ENCODE assay signal across 16 cellular contexts in genomic region chr3:7447197-7447769, GRCh38.
DNase-seq lines count a peak whose midpoint lies in the region; ATAC-seq and TF ChIP-seq lines count a peak whose summit lies in the region.
"Had no signal": no experiment of that assay in that cellular context is flagged by ENCODE, and none has a peak within 500 bp of the region (broad histone marks: within the 10 kb centered on the region; RNA-seq: fewer than 3 reads in every experiment).

No MANE protein-coding gene starts in this region.

- CTCF ChIA-PET in CD8-positive, alpha-beta T cell (lab: Charles Lee) = no interaction called here

- H3K9me3 ChIP-seq in ovary = no peaks in the 10 kb centered on the region
- no peaks in the 10 kb centered on the region for H3K9me3 ChIP-seq in CD8-positive, alpha-beta T cell (ENCODE audit: low read length)
- H3K9me3 ChIP-seq: MG63, stomach had no signal

- H3K36me3 Mint-ChIP-seq in immature natural killer cell (no peaks in the 10 kb centered on the region), glutamatergic neuron (ENCODE audit: unreplicated experiment) (no peaks in the 10 kb centered on the region)
- no peaks in the 10 kb centered on the region for H3K36me3 Mint-ChIP-seq in CD8-positive, alpha-beta T cell
- H3K36me3 Mint-ChIP-seq: activated naive CD8-positive, alpha-beta T cell had no signal

- H3K4me1 ChIP-seq in ovary (ENCODE audit: insufficient read depth) = no peaks in the 10 kb centered on the region
- no peaks in the 10 kb centered on the region for H3K4me1 ChIP-seq in CD8-positive, alpha-beta T cell (ENCODE audit: insufficient read depth, low read length)
- H3K4me1 ChIP-seq: stomach had no signal

- TF ChIP-seq CTCF in ovary (IDR thresholded peaks at IDR 0.05) = no peak
- no peak for TF ChIP-seq CTCF in glutamatergic neuron (IDR thresholded peaks at IDR 0.05; ENCODE audit: partially characterized antibody, unreplicated experiment)
- no peak for TF ChIP-seq CTCF in CD8-positive, alpha-beta T cell (IDR thresholded peaks at IDR 0.05)

- peaks cover 2 to 14% of the 10 kb centered on the region in 2 donors for H3K4me1 Mint-ChIP-seq in immature natural killer cell
- no peaks in the 10 kb centered on the region for H3K4me1 Mint-ChIP-seq in glutamatergic neuron (ENCODE audit: low read depth, unreplicated experiment)
- no peaks in the 10 kb centered on the region for H3K4me1 Mint-ChIP-seq in CD8-positive, alpha-beta T cell (ENCODE audit: low read depth)

- intact Hi-C loops in ovary (cut with DNase I) = no loop called here
- intact Hi-C loops in CD8-positive, alpha-beta T cell (cut with DNase I, micrococcal nuclease) = no loop called here

- WGBS in ovary, 3 donors = 79 to 81% (median 80%) methylated on average over 6 of the region's 6 CpGs

- H3K4me3 Mint-ChIP-seq in immature natural killer cell (no peak overlapping the region), glutamatergic neuron (ENCODE audit: unreplicated experiment) (no peak overlapping the region)
- H3K4me3 Mint-ChIP-seq in CD8-positive, alpha-beta T cell = no peak overlapping the region
- H3K4me3 Mint-ChIP-seq: activated naive CD8-positive, alpha-beta T cell; dendritic cell treated with granulocyte-macrophage colony-stimulating factor and Interleukin-4, amounts not matched to agents 40 ng/mL and 50 ng/mL, for 4 days; HFFc6 had no signal

- ATAC-seq in GM18508 (IDR thresholded peaks at IDR 0.05; ENCODE audit: insufficient read depth, unreplicated experiment) (peak; percentile 99), GM19468 (IDR thresholded peaks at IDR 0.05; ENCODE audit: extremely low read depth, unreplicated experiment) (peak; percentile 96), HG02938 (IDR thresholded peaks at IDR 0.05; ENCODE audit: unreplicated experiment) (peak; percentile 99), HG03558 (IDR thresholded peaks at IDR 0.05; ENCODE audit: extremely low read depth, unreplicated experiment) (peak; percentile 83)
- no peak for ATAC-seq in CD8-positive, alpha-beta T cell
- ATAC-seq: left cardiac atrium had no signal

- peaks cover 0 to 5% (median 0%) of the 10 kb centered on the region in 6 donors for H3K9me3 Mint-ChIP-seq in immature natural killer cell
- no peaks in the 10 kb centered on the region for H3K9me3 Mint-ChIP-seq in glutamatergic neuron (ENCODE audit: unreplicated experiment)
- peaks cover 5% of the 10 kb centered on the region for H3K9me3 Mint-ChIP-seq in CD8-positive, alpha-beta T cell

- POLR2A ChIA-PET in CD8-positive, alpha-beta T cell (lab: Charles Lee) = no interaction called here

- no peak overlapping the region for H3K27ac ChIP-seq in ovary
- no peak overlapping the region for H3K27ac ChIP-seq in CD8-positive, alpha-beta T cell (ENCODE audit: low read depth, low read length)
- H3K27ac ChIP-seq: stomach had no signal

- no peak for TF ChIP-seq POLR2A in ovary (IDR thresholded peaks at IDR 0.05)

- TF ChIP-seq EP300 in ovary (IDR thresholded peaks at IDR 0.05) = no peak

- H3K36me3 ChIP-seq in ovary = no peaks in the 10 kb centered on the region
- no peaks in the 10 kb centered on the region for H3K36me3 ChIP-seq in CD8-positive, alpha-beta T cell (ENCODE audit: insufficient read depth, low read length)
- H3K36me3 ChIP-seq: MG63, stomach had no signal

- DNase-seq in ovary (no peak), immature natural killer cell (no peak), glutamatergic neuron (no peak)
- no peak for DNase-seq in CD8-positive, alpha-beta T cell
- DNase-seq: activated CD4-positive, alpha-beta T cell treated with anti-CD3 and anti-CD28 coated beads, Interleukin-2, amount 50 U/mL, for 1 hour; HFFc6; left cardiac atrium; MG63; stimulated activated CD4-positive, alpha-beta T cell treated with anti-CD3 and anti-CD28 coated beads, Interleukin-1b, Interleukin-23, amount 100 ng/mL, for 48 hours; stomach had no signal

- H3K27ac Mint-ChIP-seq in immature natural killer cell = no peak overlapping the region
- no peak overlapping the region for H3K27ac Mint-ChIP-seq in glutamatergic neuron (ENCODE audit: unreplicated experiment)
- no peak overlapping the region for H3K27ac Mint-ChIP-seq in CD8-positive, alpha-beta T cell
- H3K27ac Mint-ChIP-seq: activated naive CD8-positive, alpha-beta T cell; dendritic cell treated with granulocyte-macrophage colony-stimulating factor and Interleukin-4, amounts not matched to agents 40 ng/mL and 50 ng/mL, for 4 days; HFFc6 had no signal

- peaks cover 0 to 2% (median 0%) of the 10 kb centered on the region in 3 donors for H3K27me3 Mint-ChIP-seq in immature natural killer cell (ENCODE audit: low read depth in 3 of 3)
- no peaks in the 10 kb centered on the region for H3K27me3 Mint-ChIP-seq in glutamatergic neuron (ENCODE audit: unreplicated experiment)
- H3K27me3 Mint-ChIP-seq in CD8-positive, alpha-beta T cell (ENCODE audit: low read depth) = no peaks in the 10 kb centered on the region
- H3K27me3 Mint-ChIP-seq: dendritic cell treated with granulocyte-macrophage colony-stimulating factor and Interleukin-4, amounts not matched to agents 40 ng/mL and 50 ng/mL, for 4 days had no signal

- H3K27me3 ChIP-seq in ovary = no peaks in the 10 kb centered on the region
- no peaks in the 10 kb centered on the region for H3K27me3 ChIP-seq in CD8-positive, alpha-beta T cell (ENCODE audit: insufficient read depth, low read length)
- H3K27me3 ChIP-seq: MG63, stomach had no signal

- H3K4me3 ChIP-seq in ovary = no peak overlapping the region
- no peak overlapping the region for H3K4me3 ChIP-seq in CD8-positive, alpha-beta T cell (ENCODE audit: low read depth, low read length)
- H3K4me3 ChIP-seq: MG63, stomach had no signal
